Comparison of ENCODE assay signal across 8 cellular contexts in the genomic region with DNA sequence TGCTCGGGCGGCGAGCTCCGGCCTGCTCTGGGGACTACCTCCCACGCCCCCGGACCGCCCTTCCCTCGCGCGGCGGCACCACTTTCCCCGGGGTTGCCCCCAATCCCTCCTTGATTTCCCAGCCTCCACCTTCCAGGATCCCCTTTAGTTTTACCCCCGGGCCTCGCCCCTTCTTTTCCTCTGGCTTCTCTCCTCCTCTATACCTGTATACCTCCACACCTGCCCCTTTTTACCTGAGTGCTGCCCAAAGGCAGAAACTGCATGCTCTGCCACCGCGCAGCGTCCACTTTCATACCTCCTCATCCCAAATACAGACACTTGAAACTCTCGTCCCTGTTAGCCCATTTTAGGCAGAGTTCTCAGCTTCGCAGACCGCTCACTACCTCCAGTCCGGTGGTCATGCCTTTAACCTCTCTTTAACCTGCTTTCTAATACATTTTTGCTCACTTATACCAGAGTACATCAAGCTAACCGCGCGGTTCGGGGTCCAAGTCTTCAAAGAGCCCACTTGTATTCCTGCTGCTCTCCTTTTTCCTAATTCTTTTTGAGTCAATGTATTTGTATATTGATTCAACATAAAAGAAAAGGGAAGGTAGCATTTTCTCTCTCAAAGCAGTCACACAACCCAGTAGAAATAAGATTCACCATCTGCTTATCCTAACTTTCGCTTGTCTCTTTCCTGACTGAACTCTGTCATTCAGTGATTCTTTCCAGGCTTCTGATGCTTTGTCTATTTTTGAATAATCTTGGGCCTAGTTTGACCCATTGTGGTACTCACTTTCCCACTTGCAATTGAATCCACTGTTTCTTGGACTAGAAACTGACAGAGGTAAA. TPM values are rescaled to one million over a fixed set of nuclear protein-coding genes. Genes with fewer than 3 reads are reported as not detected.
A peak's percentile ranks its signal among the peaks of the same experiment; 100 is the strongest.
DNase-seq lines count a peak whose midpoint lies in the region; ATAC-seq, FAIRE-seq and TF ChIP-seq lines count a peak whose summit lies in the region.

No MANE protein-coding gene starts in this region.

- in situ Hi-C loops in KBM-7 (cut with MboI; ENCODE audit: low pct_unique_long_range_greater_than_20kb, low sequenced_read_pairs), result no loop called here

- H3K27ac Mint-ChIP-seq in activated CD8-positive, alpha-beta T cell treated with anti-CD3 and anti-CD28 coated beads, Interleukin-2, amount 10 ng/mL, durations not matched to agents 7 days and 5 days, result peak overlapping the region; percentile 94

- 1% methylated on average over 26 of the region's 26 CpGs for WGBS in pancreas, 2 donors

- H3K4me3 ChIP-seq in AG04450 (ENCODE audit: low read depth, low read length) (peak overlapping the region; percentile 86), pancreas (peak overlapping the region; percentile 80 to 88 (median 84))

- peaks cover 6 to 40% (median 36%) of the 10 kb centered on the region in 3 donors for H3K4me1 ChIP-seq in pancreas

- FAIRE-seq in pancreas (lab: Jason Lieb, UNC), result no peak

- ATAC-seq in GM18867 (IDR thresholded peaks at IDR 0.05; ENCODE audit: unreplicated experiment) (peak; percentile 1), pancreas (peak; percentile 29 to 54 (median 46))
- peak; percentile 2 for ATAC-seq in activated CD8-positive, alpha-beta T cell treated with anti-CD3 and anti-CD28 coated beads, Interleukin-2, amount 10 ng/mL, durations not matched to agents 7 days and 5 days

- POLR2A ChIA-PET in AG04450 (lab: Yijun Ruan, JAX), result interaction anchor here (1.1 kb wide), 1 partner anchor 57 kb away, joined by 3 read pairs; no protein-coding TSS in a partner anchor
- POLR2A ChIA-PET in activated CD8-positive, alpha-beta T cell treated with anti-CD3 and anti-CD28 coated beads, Interleukin-2, amount 10 ng/mL, durations not matched to agents 7 days and 5 days (lab: Charles Lee), result no interaction called here

- H3K9me3 ChIP-seq in AG04450 (ENCODE audit: control insufficient read depth, insufficient read depth, low read length) (no peaks in the 10 kb centered on the region), pancreas (no peaks in the 10 kb centered on the region)

- CTCF ChIA-PET in AG04450 (lab: Charles Lee), result no interaction called here
- CTCF ChIA-PET in activated CD8-positive, alpha-beta T cell treated with anti-CD3 and anti-CD28 coated beads, Interleukin-2, amount 10 ng/mL, durations not matched to agents 7 days and 5 days (lab: Charles Lee), result interaction anchor here (1.3 kb wide), 1 partner anchor 13 kb away, joined by 3 read pairs; no protein-coding TSS in a partner anchor

- TF ChIP-seq CTCF in AG04450 (IDR thresholded peaks at IDR 0.05; ENCODE audit: low read depth, low read length) (no peak), pancreas (IDR thresholded peaks at IDR 0.05) (no peak)

- H3K9me3 Mint-ChIP-seq in activated CD8-positive, alpha-beta T cell treated with anti-CD3 and anti-CD28 coated beads, Interleukin-2, amount 10 ng/mL, durations not matched to agents 7 days and 5 days (ENCODE audit: insufficient read depth), result no peaks in the 10 kb centered on the region

- DNase-seq in AG04450 (ENCODE audit: low read depth, low spot score) (no peak), KBM-7 (peak; percentile 40), glomerular visceral epithelial cell (ENCODE audit: extremely low spot score) (peak; percentile 22), pancreas (no peak), H4 (ENCODE audit: low spot score) (no peak), OCI-M2 (lab: John Stamatoyannopoulos, UW; ENCODE audit: unreplicated experiment) (no peak)
- no peak for DNase-seq in activated CD8-positive, alpha-beta T cell treated with anti-CD3 and anti-CD28 coated beads, Interleukin-2, amount 10 ng/mL, durations not matched to agents 7 days and 5 days

- peak overlapping the region; percentile 99 for H3K4me3 Mint-ChIP-seq in activated CD8-positive, alpha-beta T cell treated with anti-CD3 and anti-CD28 coated beads, Interleukin-2, amount 10 ng/mL, durations not matched to agents 7 days and 5 days

- H3K27ac ChIP-seq in AG04450 (ENCODE audit: low read depth, low read length) (peak overlapping the region; percentile 47), pancreas (peak overlapping the region; percentile 83 to 97 (median 90))

- no peaks in the 10 kb centered on the region for H3K36me3 ChIP-seq in pancreas

- H3K4me1 Mint-ChIP-seq in activated CD8-positive, alpha-beta T cell treated with anti-CD3 and anti-CD28 coated beads, Interleukin-2, amount 10 ng/mL, durations not matched to agents 7 days and 5 days (ENCODE audit: low read depth), result peaks cover 31% of the 10 kb centered on the region

- no peaks in the 10 kb centered on the region for H3K27me3 Mint-ChIP-seq in activated CD8-positive, alpha-beta T cell treated with anti-CD3 and anti-CD28 coated beads, Interleukin-2, amount 10 ng/mL, durations not matched to agents 7 days and 5 days (ENCODE audit: low read depth)

- intact Hi-C loops in pancreas (cut with DNase I), result no loop called here

- H3K27me3 ChIP-seq in AG04450 (ENCODE audit: control insufficient read depth, insufficient read depth, low read length) (no peaks in the 10 kb centered on the region), pancreas (no peaks in the 10 kb centered on the region)

- H3K36me3 Mint-ChIP-seq in activated CD8-positive, alpha-beta T cell treated with anti-CD3 and anti-CD28 coated beads, Interleukin-2, amount 10 ng/mL, durations not matched to agents 7 days and 5 days (ENCODE audit: low read depth), result peaks cover 13% of the 10 kb centered on the region

RNA-seq across cellular contexts. Expression of a gene that starts 0.9 kb away (rescaled TPM):
- polyA plus RNA-seq in AG04450 (2011; rRNA removed), result 10.1 and 13.1 TPM in 2 replicates
- polyA minus RNA-seq in AG04450 (2011; rRNA and poly(A)+ RNA removed), result 8.2 and 13.6 TPM in 2 replicates
- total RNA-seq in activated CD8-positive, alpha-beta T cell treated with anti-CD3 and anti-CD28 coated beads, Interleukin-2, amount 10 ng/mL, durations not matched to agents 7 days and 5 days, result 10 to 100 TPM; 13.0 to 15.6 TPM
- 10 to 100 TPM in 2 of 6 donors, 1 to 10 TPM in 4; 9.1 to 18.5 (median 9.9) TPM for total RNA-seq in pancreas
- 1 to 10 TPM; 2.5 to 5.7 TPM for polyA plus RNA-seq in pancreas
- total RNA-seq in H4 (2014; rRNA removed; shearing (Covaris generic)), result 6.6 and 7.7 TPM in 2 replicates

Comparison
In these comparisons a context has a peak if more than half of its experiments do, and no peak if none do; other contexts are left out.
1. DNase-seq: peak in KBM-7 (single experiment) and glomerular visceral epithelial cell (single experiment); none in AG04450 (single experiment), activated CD8-positive, alpha-beta T cell treated with anti-CD3 and anti-CD28 coated beads, Interleukin-2, amount 10 ng/mL, durations not matched to agents 7 days and 5 days (single experiment), pancreas (0 of 6), H4 (single experiment) and OCI-M2 (single experiment).
2. Peak in every context shown above with its lines, with median percentiles within 50 percentile points of each other: ATAC-seq.